In genomic region chr2:158926478-158926948, GRCh38 we compare ENCODE assay signal across 1 cellular context.
A peak's percentile ranks its signal among the peaks of the same experiment; 100 is the strongest.
TF ChIP-seq lines count a peak whose summit lies in the region.

No MANE protein-coding gene starts in this region.

TF ChIP-seq in SK-N-SH, 30 proteins besides CTCF, POLR2A, EP300 and RAD21 (continued from another document):
- TF ChIP-seq REST (IDR thresholded peaks at IDR 0.05; ENCODE audit: low read depth, low read length) (no peak), MXI1 (IDR thresholded peaks at IDR 0.05; ENCODE audit: low read depth, low read length) (no peak), GATA2 (CRISPR knock-in tag; IDR thresholded peaks at IDR 0.05) (no peak), TCF12 (IDR thresholded peaks at IDR 0.05) (0 out of 2 replicates have a peak, but pooled peaks have one; percentile 8), FOSL2 (IDR thresholded peaks at IDR 0.05; ENCODE audit: borderline replicate concordance, low read depth) (peak; percentile 37; the same call in 1 of the 2 replicates), TEAD4 (IDR thresholded peaks at IDR 0.05; ENCODE audit: borderline replicate concordance, insufficient read depth) (no peak), ZBTB33 (IDR thresholded peaks at IDR 0.05; ENCODE audit: borderline replicate concordance, low read depth) (no peak), GABPA (IDR thresholded peaks at IDR 0.05; ENCODE audit: low read depth) (no peak), RXRA (IDR thresholded peaks at IDR 0.05; ENCODE audit: borderline replicate concordance, low read depth) (peak; percentile 85), SMC3 (IDR thresholded peaks at IDR 0.05; ENCODE audit: low read depth, low read length) (no peak), CHD2 (IDR thresholded peaks at IDR 0.05; ENCODE audit: low read length, partially characterized antibody) (no peak)
- TF ChIP-seq, protein P1, sequence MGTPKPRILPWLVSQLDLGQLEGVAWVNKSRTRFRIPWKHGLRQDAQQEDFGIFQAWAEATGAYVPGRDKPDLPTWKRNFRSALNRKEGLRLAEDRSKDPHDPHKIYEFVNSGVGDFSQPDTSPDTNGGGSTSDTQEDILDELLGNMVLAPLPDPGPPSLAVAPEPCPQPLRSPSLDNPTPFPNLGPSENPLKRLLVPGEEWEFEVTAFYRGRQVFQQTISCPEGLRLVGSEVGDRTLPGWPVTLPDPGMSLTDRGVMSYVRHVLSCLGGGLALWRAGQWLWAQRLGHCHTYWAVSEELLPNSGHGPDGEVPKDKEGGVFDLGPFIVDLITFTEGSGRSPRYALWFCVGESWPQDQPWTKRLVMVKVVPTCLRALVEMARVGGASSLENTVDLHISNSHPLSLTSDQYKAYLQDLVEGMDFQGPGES (IDR thresholded peaks at IDR 0.05; ENCODE audit: low read depth, low read length): no peak
- TF ChIP-seq, protein P2, sequence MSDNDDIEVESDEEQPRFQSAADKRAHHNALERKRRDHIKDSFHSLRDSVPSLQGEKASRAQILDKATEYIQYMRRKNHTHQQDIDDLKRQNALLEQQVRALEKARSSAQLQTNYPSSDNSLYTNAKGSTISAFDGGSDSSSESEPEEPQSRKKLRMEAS (IDR thresholded peaks at IDR 0.05; ENCODE audit: low read depth): 0 out of 2 replicates have a peak, but pooled peaks have one; percentile 12
